ENCODE assay signal across 21 cellular contexts in the genomic region with DNA sequence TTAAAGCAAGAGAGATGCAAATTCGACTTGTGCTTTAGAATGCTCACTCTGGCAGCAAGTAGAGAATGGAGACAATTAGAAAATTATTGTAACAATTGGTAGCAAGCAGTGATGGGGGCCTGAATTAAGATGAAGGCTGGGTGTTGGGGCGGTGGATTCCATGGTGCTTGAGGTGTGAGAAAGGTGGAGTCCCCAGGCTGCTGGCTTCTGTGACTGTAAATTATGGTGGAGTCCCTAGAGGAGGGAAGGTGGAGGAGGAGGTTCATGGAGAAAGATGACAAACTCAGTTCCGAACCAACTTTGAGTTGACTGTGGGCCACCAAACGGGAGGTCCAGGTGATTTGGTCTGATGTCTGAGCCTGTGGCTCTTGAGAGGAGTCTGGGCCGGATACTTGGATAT.
"Had no signal": no experiment of that assay in that cellular context is flagged by ENCODE, and none has a peak within 500 bp of the region (broad histone marks: within the 10 kb centered on the region; RNA-seq: fewer than 3 reads in every experiment).

No MANE protein-coding gene starts in this region.

- H3K9me3 ChIP-seq: lower lobe of right lung, right atrium auricular region, upper lobe of right lung had no signal

- H3K27me3 ChIP-seq: right atrium auricular region, upper lobe of right lung had no signal

- H3K4me3 ChIP-seq: lower lobe of right lung, right atrium auricular region, SK-N-MC, skin epidermis, upper lobe of right lung had no signal

- H3K4me3 Mint-ChIP-seq: activated T-cell treated with anti-CD3 and anti-CD28 coated beads, Interleukin-2, amount 50 U/mL, for 24 hours; nephron had no signal

- H3K27me3 Mint-ChIP-seq: activated T-cell treated with anti-CD3 and anti-CD28 coated beads, Interleukin-2, amount 50 U/mL, for 24 hours; progenitor cell of endocrine pancreas had no signal

- H3K36me3 ChIP-seq: lower lobe of right lung, right atrium auricular region, upper lobe of right lung had no signal

- ATAC-seq: lower lobe of right lung, upper lobe of right lung had no signal

- H3K27ac Mint-ChIP-seq: activated T-cell treated with anti-CD3 and anti-CD28 coated beads, Interleukin-2, amount 50 U/mL, for 24 hours; nephron; progenitor cell of endocrine pancreas had no signal

- H3K9me3 Mint-ChIP-seq: activated T-cell treated with anti-CD3 and anti-CD28 coated beads, Interleukin-2, amount 50 U/mL, for 24 hours; nephron had no signal

- DNase-seq: activated CD4-positive, alpha-beta T cell treated with anti-CD3 and anti-CD28 coated beads, Interleukin-2, amount 50 U/mL, for 48 hours; activated CD4-positive, CD25-positive, alpha-beta regulatory T cell treated with anti-CD3 and anti-CD28 coated beads, Interleukin-2, amount 50 U/mL, for 72 hours; activated T-cell treated with anti-CD3 and anti-CD28 coated beads, Interleukin-2, amount 50 U/mL, for 24 hours; amniotic stem cell; caudate nucleus; cortex of kidney; effector CD8-positive, alpha-beta T cell; foreskin melanocyte; head of caudate nucleus; lower lobe of right lung; occipital lobe; stimulated activated CD4-positive, alpha-beta T cell treated with anti-CD3 and anti-CD28 coated beads, Interleukin-15, amount 100 ng/mL, for 24 hours; stimulated activated CD4-positive, alpha-beta T cell treated with anti-CD3 and anti-CD28 coated beads, Interleukin-4, amount 100 ng/mL, for 1 hour; stimulated activated naive CD4-positive, alpha-beta T cell treated with Interleukin-2 at 50 U/mL for 16 hours; T1000; upper lobe of right lung had no signal

- H3K27ac ChIP-seq: lower lobe of right lung, right atrium auricular region, SK-N-MC, skin epidermis, upper lobe of right lung had no signal
